ENCODE assay signal across 8 cellular contexts in genomic region chr1:205592443-205593003, GRCh38. TPM values are rescaled to one million over a fixed set of nuclear protein-coding genes. Genes with fewer than 3 reads are reported as not detected.
DNase-seq lines count a peak whose midpoint lies in the region; ATAC-seq, FAIRE-seq and TF ChIP-seq lines count a peak whose summit lies in the region.

No MANE protein-coding gene starts in this region.

- no peaks in the 10 kb centered on the region for H3K9me3 ChIP-seq in A549

- CTCF ChIA-PET in A549 (lab: Yijun Ruan, JAX), result interaction anchor here (0.6 to 12.3 kb wide), 50 partner anchors 9 to 385 kb away, joined by 3 to 423 read pairs (median 7); partner anchors contain the start of genes ELK4 and SLC45A3
- CTCF ChIA-PET in GM10248 (lab: Yijun Ruan, JAX), result interaction anchor here (0.8 to 15.9 kb wide), 50 partner anchors 8 to 438 kb away, joined by 3 to 509 read pairs (median 6); partner anchors contain the start of genes ELK4 and RAB29

- H3K4me1 ChIP-seq in A549, result peaks cover 3% of the 10 kb centered on the region; the same call in 1 of the 3 replicates

- POLR2A ChIA-PET in A549 (lab: Yijun Ruan, JAX) (interaction anchor here (0.7 to 2.2 kb wide), 4 partner anchors 10 to 66 kb away, joined by 5 to 26 read pairs (median 9); partner anchors contain the start of gene ELK4), GM10248 (lab: Yijun Ruan, JAX) (interaction anchor here (0.6 to 1.7 kb wide), 3 partner anchors 8 to 239 kb away, joined by 3 to 7 read pairs (median 3); no protein-coding TSS in a partner anchor)

- peak overlapping the region; percentile 73 for H3K4me3 Mint-ChIP-seq in activated naive CD8-positive, alpha-beta T cell treated with anti-CD3 and anti-CD28 coated beads for 36 hours
- H3K4me3 Mint-ChIP-seq in mesothelial cell of epicardium, result peak overlapping the region; percentile 42

- TF ChIP-seq CTCF in A549 (IDR thresholded peaks at IDR 0.05) (no peak), GM10248 (IDR thresholded peaks at IDR 0.05; ENCODE audit: control extremely low read depth, extremely low read depth, low read depth, missing control alignments) (no peak), mesothelial cell of epicardium (IDR thresholded peaks at IDR 0.05; ENCODE audit: unreplicated experiment) (no peak)

- TF ChIP-seq POLR2A in A549 (IDR thresholded peaks at IDR 0.05; ENCODE audit: low read length), result no peak

- peak overlapping the region; percentile 79 for H3K27ac Mint-ChIP-seq in activated naive CD8-positive, alpha-beta T cell treated with anti-CD3 and anti-CD28 coated beads for 36 hours
- no peak overlapping the region for H3K27ac Mint-ChIP-seq in mesothelial cell of epicardium

- H3K4me3 ChIP-seq in A549, result peak overlapping the region; percentile 37; the same call in 2 of the 3 replicates

- no peaks in the 10 kb centered on the region for H3K27me3 Mint-ChIP-seq in activated naive CD8-positive, alpha-beta T cell treated with anti-CD3 and anti-CD28 coated beads for 36 hours
- H3K27me3 Mint-ChIP-seq in mesothelial cell of epicardium (ENCODE audit: low read depth), result peaks cover 10% of the 10 kb centered on the region

- DNase-seq in A549 (ENCODE audit: low read depth in 1 of 2, low spot score in 1 of 2) (no peak), GM10248 (ENCODE audit: extremely low spot score) (peak; percentile 4), mesothelial cell of epicardium (ENCODE audit: low spot score in 2 of 2, unreplicated experiment in 2 of 2) (no peak), SHP77 (lab: John Stamatoyannopoulos, UW) (no peak), cerebellar nuclear complex (lab: John Stamatoyannopoulos, UW) (no peak), UCSD-AML1 (lab: John Stamatoyannopoulos, UW; ENCODE audit: unreplicated experiment) (no peak), DMS79 treated with DMSO at 0.1 percent for 48 hours (lab: John Stamatoyannopoulos, UW) (no peak)
- DNase-seq in activated naive CD8-positive, alpha-beta T cell treated with anti-CD3 and anti-CD28 coated beads for 36 hours, result no peak

- no peak for TF ChIP-seq EP300 in A549 (IDR thresholded peaks at IDR 0.05)

- FAIRE-seq in A549 (lab: Jason Lieb, UNC), result no peak

- H3K9me3 Mint-ChIP-seq in activated naive CD8-positive, alpha-beta T cell treated with anti-CD3 and anti-CD28 coated beads for 36 hours, result no peaks in the 10 kb centered on the region
- no peaks in the 10 kb centered on the region for H3K9me3 Mint-ChIP-seq in mesothelial cell of epicardium

- H3K4me2 ChIP-seq in A549, result peak overlapping the region; percentile 85

- ATAC-seq in A549, result no peak

- peaks cover 30% of the 10 kb centered on the region for H3K4me1 Mint-ChIP-seq in activated naive CD8-positive, alpha-beta T cell treated with anti-CD3 and anti-CD28 coated beads for 36 hours
- peaks cover 3% of the 10 kb centered on the region for H3K4me1 Mint-ChIP-seq in mesothelial cell of epicardium

- H3K36me3 Mint-ChIP-seq in activated naive CD8-positive, alpha-beta T cell treated with anti-CD3 and anti-CD28 coated beads for 36 hours, result peaks cover 17% of the 10 kb centered on the region
- H3K36me3 Mint-ChIP-seq in mesothelial cell of epicardium, result peaks cover 3% of the 10 kb centered on the region

- 76% methylated on average over 12 of the region's 14 CpGs for WGBS in A549 (ENCODE audit: missing lambda C conversion rate)

- no peak for TF ChIP-seq RAD21 in A549 (conservative IDR thresholded peaks at IDR 0.05 in 1 of 2, IDR thresholded peaks at IDR 0.05 in 1 of 2)

- H3K27ac ChIP-seq in A549, result peak overlapping the region in 1 of 2 experiments; percentile 72; a peak in 3 of 6 replicates

TF ChIP-seq in A549, 52 proteins besides CTCF, POLR2A, EP300 and RAD21:
- TF ChIP-seq SMC3 (IDR thresholded peaks at IDR 0.05) (no peak), JUNB (IDR thresholded peaks at IDR 0.05) (no peak), RCOR1 (IDR thresholded peaks at IDR 0.05; ENCODE audit: low read depth, low read length) (no peak), NPAS2 (CRISPR knock-in tag; IDR thresholded peaks at IDR 0.05; ENCODE audit: borderline replicate concordance) (no peak), CEBPB (IDR thresholded peaks at IDR 0.05) (no peak), CHD4 (IDR thresholded peaks at IDR 0.05; ENCODE audit: borderline replicate concordance) (no peak), BCL3 (IDR thresholded peaks at IDR 0.05) (no peak), MAZ (IDR thresholded peaks at IDR 0.05; ENCODE audit: borderline replicate concordance, low read depth, low read length) (no peak), CBX2 (IDR thresholded peaks at IDR 0.05; ENCODE audit: borderline replicate concordance, low read depth) (no peak), FOXS1 (CRISPR knock-in tag; IDR thresholded peaks at IDR 0.05) (no peak), BHLHE40 (IDR thresholded peaks at IDR 0.05; ENCODE audit: low read depth, low read length) (no peak), HOXA7 (CRISPR knock-in tag; IDR thresholded peaks at IDR 0.05) (no peak), NFE2L2 (conservative IDR thresholded peaks at IDR 0.05; ENCODE audit: low read length) (no peak), ZC3H11A (IDR thresholded peaks at IDR 0.05) (no peak), PHF8 (IDR thresholded peaks at IDR 0.05; ENCODE audit: borderline replicate concordance, low read depth) (no peak), MAFK (IDR thresholded peaks at IDR 0.05; ENCODE audit: partially characterized antibody) (no peak), HOXB13 (CRISPR knock-in tag; IDR thresholded peaks at IDR 0.05; ENCODE audit: low read depth) (no peak), HMGXB4 (CRISPR knock-in tag; IDR thresholded peaks at IDR 0.05; ENCODE audit: borderline replicate concordance) (no peak), GATA3 (IDR thresholded peaks at IDR 0.05; ENCODE audit: borderline replicate concordance) (no peak), TFCP2L1 (CRISPR knock-in tag; IDR thresholded peaks at IDR 0.05) (no peak)

RNA-seq across cellular contexts. Expression of gene ELK4, which starts 39.3 kb away (rescaled TPM):
- polyA plus RNA-seq in A549 (2011; rRNA removed) (11.9 and 12.7 TPM in 2 replicates), A549 (2017; fragmentation: RNase III; extraction: RNeasy Plus Mini Kit Qiagen cat#74134 plus additional on column Dnase treatment) (5.8 to 6.4 TPM (median 5.9 TPM) in 3 replicates)
- 1.8 and 2.4 TPM in 2 replicates for polyA plus RNA-seq in A549 (2012; cell fraction: cytosol; rRNA removed)
- 1.3 and 2.5 TPM in 2 replicates for polyA plus RNA-seq in A549 (2012; cell fraction: nucleus; rRNA removed)
- 15.0 and 18.5 TPM in 2 replicates for polyA minus RNA-seq in A549 (2011; rRNA and poly(A)+ RNA removed)
- total RNA-seq in activated naive CD8-positive, alpha-beta T cell treated with anti-CD3 and anti-CD28 coated beads for 36 hours, result 10 to 100 TPM; 71.0 to 76.9 TPM
- 32.2 to 36.8 TPM (median 34.8 TPM) in 3 replicates for total RNA-seq in mesothelial cell of epicardium
